Comparison of ENCODE assay signal across 29 cellular contexts in genomic region chr1:18097206-18097605, GRCh38.
"Had no signal": no experiment of that assay in that cellular context is flagged by ENCODE, and none has a peak within 500 bp of the region (broad histone marks: within the 10 kb centered on the region; RNA-seq: fewer than 3 reads in every experiment).

No MANE protein-coding gene starts in this region.

- H3K4me3 Mint-ChIP-seq: stimulated activated effector memory CD8-positive, alpha-beta T cell treated with anti-CD3 and anti-CD28 coated beads, Interleukin-12 subunit alpha, Interleukin-12 subunit beta, amount 100 ng/mL, for 72 hours; stimulated activated memory B cell treated with anti-CD40 and anti-IgM and Interleukin-4, amounts not matched to agents 10 μg/mL and 1 μg/mL and 100 μg/mL, for 72 hours; stimulated activated naive B cell treated with anti-CD40 and anti-IgM and Interleukin-4, amounts not matched to agents 10 μg/mL and 1 μg/mL and 100 μg/mL, for 72 hours; stimulated activated naive CD8-positive, alpha-beta T cell treated with anti-CD3 and anti-CD28 coated beads, Interleukin-15, amount 100 ng/mL, for 72 hours; stimulated activated naive CD8-positive, alpha-beta T cell treated with anti-CD3 and anti-CD28 coated beads, Interleukin-15, Interleukin-2, amounts not matched to agents 100 ng/mL and 50 ng/mL, for 24 hours; type B pancreatic cell had no signal

- H3K27me3 ChIP-seq: testis, thyroid gland, upper lobe of left lung, uterus, vagina had no signal

- H3K4me3 ChIP-seq: stomach, suprapubic skin, testis, thoracic aorta, thyroid gland, tibial artery, tibial nerve, transverse colon, upper lobe of left lung, upper lobe of right lung, uterus, vagina had no signal

- FAIRE-seq: urothelium cell line had no signal

- H3K36me3 Mint-ChIP-seq: stimulated activated effector memory CD8-positive, alpha-beta T cell treated with anti-CD3 and anti-CD28 coated beads, Interleukin-12 subunit alpha, Interleukin-12 subunit beta, amount 100 ng/mL, for 72 hours; stimulated activated memory B cell treated with anti-CD40 and anti-IgM and Interleukin-4, amounts not matched to agents 10 μg/mL and 1 μg/mL and 100 μg/mL, for 72 hours; stimulated activated naive B cell treated with anti-CD40 and anti-IgM and Interleukin-4, amounts not matched to agents 10 μg/mL and 1 μg/mL and 100 μg/mL, for 72 hours; type B pancreatic cell had no signal

- H3K4me1 ChIP-seq: stomach, suprapubic skin, testis, thyroid gland, transverse colon, upper lobe of left lung, upper lobe of right lung, uterus, vagina had no signal

- H3K27ac Mint-ChIP-seq: stimulated activated effector memory CD8-positive, alpha-beta T cell treated with anti-CD3 and anti-CD28 coated beads, Interleukin-12 subunit alpha, Interleukin-12 subunit beta, amount 100 ng/mL, for 72 hours; stimulated activated memory B cell treated with anti-CD40 and anti-IgM and Interleukin-4, amounts not matched to agents 10 μg/mL and 1 μg/mL and 100 μg/mL, for 72 hours; stimulated activated naive B cell treated with anti-CD40 and anti-IgM and Interleukin-4, amounts not matched to agents 10 μg/mL and 1 μg/mL and 100 μg/mL, for 72 hours; stimulated activated naive CD8-positive, alpha-beta T cell treated with anti-CD3 and anti-CD28 coated beads, Interleukin-15, amount 100 ng/mL, for 72 hours; stimulated activated naive CD8-positive, alpha-beta T cell treated with anti-CD3 and anti-CD28 coated beads, Interleukin-15, Interleukin-2, amounts not matched to agents 100 ng/mL and 50 ng/mL, for 24 hours; type B pancreatic cell had no signal

- DNase-seq: stimulated activated CD4-positive, alpha-beta T cell treated with anti-CD3 and anti-CD28 coated beads, Interleukin-2, amount 100 ng/mL, for 48 hours; stimulated activated CD4-positive, alpha-beta T cell treated with anti-CD3 and anti-CD28 coated beads, Interleukin-4, amount 100 ng/mL, for 1 hour; stimulated activated CD4-positive, alpha-beta T cell treated with anti-CD3 and anti-CD28 coated beads, Interleukin-4, amount 100 ng/mL, for 24 hours; stimulated activated CD4-positive, alpha-beta T cell treated with anti-CD3 and anti-CD28 coated beads, Interleukin-4, amount 100 ng/mL, for 4 hours; stimulated activated CD8-positive, alpha-beta memory T cell treated with anti-CD3 and anti-CD28 coated beads, Interleukin-4, amount 100 ng/mL, for 48 hours; stimulated activated naive B cell treated with anti-CD40 and anti-IgM and Interleukin-4, amounts not matched to agents 10 μg/mL and 1 μg/mL and 100 μg/mL, for 72 hours; stimulated activated naive CD4-positive, alpha-beta T cell; stimulated activated naive CD4-positive, alpha-beta T cell treated with Interleukin-2 at 50 U/mL for 16 hours; stimulated activated naive CD8-positive, alpha-beta T cell treated with anti-CD3 and anti-CD28 coated beads, Interleukin-15, amount 100 ng/mL, for 72 hours; stimulated activated naive CD8-positive, alpha-beta T cell treated with anti-CD3 and anti-CD28 coated beads, Interleukin-15, Interleukin-2, amounts not matched to agents 100 U/mL and 50 U/mL, for 24 hours; stomach; substantia nigra; testis; thyroid gland; tibial artery; transverse colon; trophoblast cell; upper lobe of left lung; upper lobe of right lung; uterus had no signal

- H3K9me3 Mint-ChIP-seq: stimulated activated effector memory CD8-positive, alpha-beta T cell treated with anti-CD3 and anti-CD28 coated beads, Interleukin-12 subunit alpha, Interleukin-12 subunit beta, amount 100 ng/mL, for 72 hours; stimulated activated naive CD8-positive, alpha-beta T cell treated with anti-CD3 and anti-CD28 coated beads, Interleukin-15, Interleukin-2, amounts not matched to agents 100 ng/mL and 50 ng/mL, for 24 hours; type B pancreatic cell had no signal

- ATAC-seq: stimulated activated effector memory CD8-positive, alpha-beta T cell treated with anti-CD3 and anti-CD28 coated beads, Interleukin-12 subunit alpha, Interleukin-12 subunit beta, amount 100 ng/mL, for 72 hours; stimulated activated memory B cell treated with anti-CD40 and anti-IgM and Interleukin-4, amounts not matched to agents 10 μg/mL and 1 μg/mL and 100 μg/mL, for 72 hours; stimulated activated naive B cell treated with anti-CD40 and anti-IgM and Interleukin-4, amounts not matched to agents 10 μg/mL and 1 μg/mL and 100 μg/mL, for 72 hours; stimulated activated naive CD8-positive, alpha-beta T cell treated with anti-CD3 and anti-CD28 coated beads, Interleukin-15, amount 100 ng/mL, for 72 hours; stimulated activated naive CD8-positive, alpha-beta T cell treated with anti-CD3 and anti-CD28 coated beads, Interleukin-15, Interleukin-2, amounts not matched to agents 100 U/mL and 50 U/mL, for 24 hours; upper lobe of right lung had no signal

- H3K27ac ChIP-seq: stomach, suprapubic skin, testis, thoracic aorta, thyroid gland, tibial artery, tibial nerve, transverse colon, upper lobe of left lung, upper lobe of right lung, uterus, vagina had no signal

- H3K36me3 ChIP-seq: stomach, suprapubic skin, thoracic aorta, thyroid gland, tibial artery, tibial nerve, transverse colon, upper lobe of left lung, upper lobe of right lung, uterus, vagina had no signal

- H3K4me1 Mint-ChIP-seq: stimulated activated effector memory CD8-positive, alpha-beta T cell treated with anti-CD3 and anti-CD28 coated beads, Interleukin-12 subunit alpha, Interleukin-12 subunit beta, amount 100 ng/mL, for 72 hours; stimulated activated memory B cell treated with anti-CD40 and anti-IgM and Interleukin-4, amounts not matched to agents 10 μg/mL and 1 μg/mL and 100 μg/mL, for 72 hours; stimulated activated naive B cell treated with anti-CD40 and anti-IgM and Interleukin-4, amounts not matched to agents 10 μg/mL and 1 μg/mL and 100 μg/mL, for 72 hours; stimulated activated naive CD8-positive, alpha-beta T cell treated with anti-CD3 and anti-CD28 coated beads, Interleukin-15, amount 100 ng/mL, for 72 hours had no signal

- H3K9me3 ChIP-seq: stomach, suprapubic skin, testis, thoracic aorta, thyroid gland, tibial artery, transverse colon, upper lobe of left lung, upper lobe of right lung, uterus, vagina had no signal
